Comparison of ENCODE assay signal across 17 cellular contexts in genomic region chr18:9627642-9628041, GRCh38. TPM values are rescaled to one million over a fixed set of nuclear protein-coding genes. Genes with fewer than 3 reads are reported as not detected.
DNase-seq lines count a peak whose midpoint lies in the region; TF ChIP-seq lines count a peak whose summit lies in the region.
"Had no signal": no experiment of that assay in that cellular context is flagged by ENCODE, and none has a peak within 500 bp of the region (broad histone marks: within the 10 kb centered on the region; RNA-seq: fewer than 3 reads in every experiment).

No MANE protein-coding gene starts in this region.

- peak overlapping the region; percentile 2 for H3K9ac ChIP-seq in adipocyte (ENCODE audit: low read length)
- H3K9ac ChIP-seq: parathyroid adenoma had no signal

- no peaks in the 10 kb centered on the region for H3K9me3 ChIP-seq in adipocyte (ENCODE audit: control insufficient read depth, low read length)
- H3K9me3 ChIP-seq: mucosa of descending colon had no signal

- H3K4me3 ChIP-seq in adipocyte (ENCODE audit: low read length) = no peak overlapping the region
- H3K4me3 ChIP-seq in fibroblast of pulmonary artery (replicated peaks; ENCODE audit: low read depth, low read length) = no peak overlapping the region
- H3K4me3 ChIP-seq: mucosa of descending colon had no signal

- peaks cover 22% of the 10 kb centered on the region for H3K4me1 ChIP-seq in adipocyte (ENCODE audit: control insufficient read depth, insufficient read depth, low read length)
- H3K4me1 ChIP-seq: parathyroid adenoma had no signal

- TF ChIP-seq CTCF in fibroblast of pulmonary artery (IDR thresholded peaks at IDR 0.05; ENCODE audit: low read length, missing control alignments) = no peak

- no peaks in the 10 kb centered on the region for H3K27me3 ChIP-seq in adipocyte (replicated peaks; ENCODE audit: control insufficient read depth, insufficient read depth, low read length)

- no peaks in the 10 kb centered on the region for H3K36me3 ChIP-seq in adipocyte (ENCODE audit: control insufficient read depth, insufficient read depth, low read length, severe bottlenecking)

- DNase-seq in NCI-H146 (lab: John Stamatoyannopoulos, UW) (peak; percentile 32), NCI-H146 treated with DMSO at 0.1 percent for 48 hours (lab: John Stamatoyannopoulos, UW; ENCODE audit: unreplicated experiment) (no peak), adipocyte (ENCODE audit: low read depth) (peak; percentile 66), fibroblast of pulmonary artery (ENCODE audit: low read depth) (peak; percentile 75), renal cortical epithelial cell (ENCODE audit: low read depth) (peak; percentile 71), T-helper 9 cell (no peak), NCI-H1694 (lab: John Stamatoyannopoulos, UW) (no peak), NOMO-1 (lab: John Stamatoyannopoulos, UW; ENCODE audit: unreplicated experiment in 2 of 2) (no peak)
- DNase-seq: 8988T; activated B cell treated with CpG ODN at 0.5 μM for 24 hours; activated naive CD8-positive, alpha-beta T cell treated with anti-CD3 and anti-CD28 coated beads, Interleukin-2, amount 50 U/mL, for 24 hours; cortex of kidney; mucosa of descending colon; NCI-H2107; NK-92 treated with Interleukin-12 subunit alpha and Interleukin-12 subunit beta, amount 100 ng/mL, for 24 hours; substantia nigra had no signal

RNA-seq across cellular contexts. Expression of gene PPP4R1, which starts 13.3 kb away (rescaled TPM):
- 152 and 166 TPM in 2 replicates for total RNA-seq in renal cortical epithelial cell

Comparison
In these comparisons a context has a peak if more than half of its experiments do, and no peak if none do; other contexts are left out.
1. DNase-seq: peak in NCI-H146 (single experiment), adipocyte (single experiment), fibroblast of pulmonary artery (single experiment) and renal cortical epithelial cell (single experiment); none in NCI-H146 treated with DMSO at 0.1 percent for 48 hours (single experiment), T-helper 9 cell (single experiment), NCI-H1694 (single experiment) and NOMO-1 (0 of 2).